ENCODE assay signal across 9 cellular contexts in genomic region chr1:7703321-7704213, GRCh38.
DNase-seq lines count a peak whose midpoint lies in the region; ATAC-seq and TF ChIP-seq lines count a peak whose summit lies in the region.
"Had no signal": no experiment of that assay in that cellular context is flagged by ENCODE, and none has a peak within 500 bp of the region (broad histone marks: within the 10 kb centered on the region; RNA-seq: fewer than 3 reads in every experiment).

No MANE protein-coding gene starts in this region.

- peaks cover 54% of the 10 kb centered on the region for H3K27me3 Mint-ChIP-seq in WTC11 (ENCODE audit: low read depth)
- peaks cover 29 to 40% of the 10 kb centered on the region in 2 donors for H3K27me3 Mint-ChIP-seq in stimulated activated naive B cell treated with anti-CD40 and anti-IgM and Interleukin-4, amounts not matched to agents 10 μg/mL and 1 μg/mL and 100 μg/mL, for 72 hours

- H3K4me3 Mint-ChIP-seq in WTC11, result peak overlapping the region; percentile 70
- peak overlapping the region; percentile 73 to 78 for H3K4me3 Mint-ChIP-seq in stimulated activated naive B cell treated with anti-CD40 and anti-IgM and Interleukin-4, amounts not matched to agents 10 μg/mL and 1 μg/mL and 100 μg/mL, for 72 hours

- peak; percentile 17 to 19 for DNase-seq in activated CD4-positive, alpha-beta T cell treated with anti-CD3 and anti-CD28 coated beads for 4 hours
- no peak for DNase-seq in activated CD4-positive, alpha-beta T cell treated with anti-CD3 and anti-CD28 coated beads for 1 hour
- DNase-seq in WTC11 (ENCODE audit: low spot score) (peak; percentile 78), head of caudate nucleus (peak in 23 of 42 donors; percentile 18 to 58 (median 42)), cerebellar nuclear complex (lab: John Stamatoyannopoulos, UW) (no peak)
- no peak for DNase-seq in stimulated activated naive B cell treated with anti-CD40 and anti-IgM and Interleukin-4, amounts not matched to agents 10 μg/mL and 1 μg/mL and 100 μg/mL, for 72 hours
- DNase-seq: DND-41 had no signal

- peaks cover 11% of the 10 kb centered on the region for H3K36me3 Mint-ChIP-seq in WTC11
- no peaks in the 10 kb centered on the region for H3K36me3 Mint-ChIP-seq in stimulated activated naive B cell treated with anti-CD40 and anti-IgM and Interleukin-4, amounts not matched to agents 10 μg/mL and 1 μg/mL and 100 μg/mL, for 72 hours

- no peak overlapping the region for H3K27ac Mint-ChIP-seq in WTC11
- no peak overlapping the region for H3K27ac Mint-ChIP-seq in stimulated activated naive B cell treated with anti-CD40 and anti-IgM and Interleukin-4, amounts not matched to agents 10 μg/mL and 1 μg/mL and 100 μg/mL, for 72 hours

- POLR2A ChIA-PET in WTC11 (lab: Charles Lee), result interaction anchor here (1.0 to 1.7 kb wide), 3 partner anchors 23 to 49 kb away, joined by 3 to 17 read pairs (median 3); no protein-coding TSS in a partner anchor

- ATAC-seq in WTC11 (peak; percentile 29), GM19467 (IDR thresholded peaks at IDR 0.05; ENCODE audit: unreplicated experiment) (no peak), GM21717 (IDR thresholded peaks at IDR 0.05; ENCODE audit: unreplicated experiment) (no peak)
- ATAC-seq in stimulated activated naive B cell treated with anti-CD40 and anti-IgM and Interleukin-4, amounts not matched to agents 10 μg/mL and 1 μg/mL and 100 μg/mL, for 72 hours (replicated peaks), result peak; percentile 6 to 18

- peaks cover 16% of the 10 kb centered on the region for H3K4me1 Mint-ChIP-seq in WTC11
- H3K4me1 Mint-ChIP-seq in stimulated activated naive B cell treated with anti-CD40 and anti-IgM and Interleukin-4, amounts not matched to agents 10 μg/mL and 1 μg/mL and 100 μg/mL, for 72 hours, result peaks cover 11% of the 10 kb centered on the region in 2 donors

- H3K9me3 Mint-ChIP-seq in WTC11, result peaks cover 12% of the 10 kb centered on the region
- no peaks in the 10 kb centered on the region for H3K9me3 Mint-ChIP-seq in stimulated activated naive B cell treated with anti-CD40 and anti-IgM and Interleukin-4, amounts not matched to agents 10 μg/mL and 1 μg/mL and 100 μg/mL, for 72 hours

- intact Hi-C loops in head of caudate nucleus (cut with DNase I), result no loop called here

- TF ChIP-seq CTCF in WTC11 (IDR thresholded peaks at IDR 0.05), result no peak

- CTCF ChIA-PET in WTC11 (lab: Charles Lee), result interaction anchor here (0.9 to 4.9 kb wide), 11 partner anchors 23 to 272 kb away, joined by 3 to 84 read pairs (median 7); no protein-coding TSS in a partner anchor

TF ChIP-seq in WTC11, 78 proteins besides CTCF, POLR2A, EP300 and RAD21 (continues in another document):
- TF ChIP-seq ZNF512 (CRISPR knock-in tag; IDR thresholded peaks at IDR 0.05; ENCODE audit: borderline replicate concordance) (no peak), TP53 (CRISPR knock-in tag; IDR thresholded peaks at IDR 0.05) (no peak), HMGA2 (CRISPR knock-in tag; IDR thresholded peaks at IDR 0.05) (no peak), ZNF281 (CRISPR knock-in tag; IDR thresholded peaks at IDR 0.05) (no peak), ESRRA (CRISPR knock-in tag; IDR thresholded peaks at IDR 0.05; ENCODE audit: borderline replicate concordance) (no peak), ETV6 (CRISPR knock-in tag; IDR thresholded peaks at IDR 0.05) (no peak), CBFB (CRISPR knock-in tag; IDR thresholded peaks at IDR 0.05; ENCODE audit: low read depth) (no peak), NR3C1 (CRISPR knock-in tag; conservative IDR thresholded peaks at IDR 0.05; ENCODE audit: low read depth) (no peak), MXD4 (CRISPR knock-in tag; IDR thresholded peaks at IDR 0.05; ENCODE audit: borderline replicate concordance) (no peak), ZNF317 (CRISPR knock-in tag; IDR thresholded peaks at IDR 0.05; ENCODE audit: borderline replicate concordance, low read depth) (no peak), FOXJ3 (CRISPR knock-in tag; IDR thresholded peaks at IDR 0.05; ENCODE audit: borderline replicate concordance) (no peak)
- TF ChIP-seq, protein P1, sequence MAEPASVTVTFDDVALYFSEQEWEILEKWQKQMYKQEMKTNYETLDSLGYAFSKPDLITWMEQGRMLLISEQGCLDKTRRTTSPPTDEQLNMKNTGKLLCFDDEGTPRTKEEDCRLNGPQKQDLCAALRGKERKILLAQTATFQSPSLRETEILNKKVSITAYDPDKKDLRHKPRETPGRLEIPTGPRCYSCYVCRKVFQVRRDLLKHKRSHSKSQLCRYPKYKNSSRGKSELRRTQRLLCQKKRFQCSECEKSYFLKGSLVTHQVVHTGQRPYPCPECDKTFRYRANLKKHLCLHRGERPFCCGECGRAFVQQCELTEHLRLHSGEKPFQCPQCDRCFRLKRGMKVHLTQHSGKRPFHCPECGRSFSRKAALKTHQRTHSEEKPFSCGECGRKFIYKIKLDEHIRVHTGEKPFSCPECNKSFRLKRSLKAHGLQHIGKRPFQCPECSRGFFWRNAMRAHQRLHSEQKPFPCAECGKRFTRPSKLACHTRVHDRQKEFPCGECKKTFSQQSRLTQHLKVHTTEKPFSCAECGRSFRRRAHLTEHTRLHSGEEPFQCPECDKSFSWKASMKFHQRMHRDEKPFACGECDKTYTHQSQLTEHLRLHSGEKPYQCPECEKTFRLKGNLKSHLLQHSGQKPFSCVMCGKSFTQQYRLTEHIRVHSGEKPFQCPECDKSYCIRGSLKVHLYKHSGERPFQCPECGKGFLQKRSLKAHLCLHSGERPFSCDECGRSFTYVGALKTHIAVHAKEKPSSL (CRISPR knock-in tag; conservative IDR thresholded peaks at IDR 0.05), result no peak
- TF ChIP-seq, protein P2, sequence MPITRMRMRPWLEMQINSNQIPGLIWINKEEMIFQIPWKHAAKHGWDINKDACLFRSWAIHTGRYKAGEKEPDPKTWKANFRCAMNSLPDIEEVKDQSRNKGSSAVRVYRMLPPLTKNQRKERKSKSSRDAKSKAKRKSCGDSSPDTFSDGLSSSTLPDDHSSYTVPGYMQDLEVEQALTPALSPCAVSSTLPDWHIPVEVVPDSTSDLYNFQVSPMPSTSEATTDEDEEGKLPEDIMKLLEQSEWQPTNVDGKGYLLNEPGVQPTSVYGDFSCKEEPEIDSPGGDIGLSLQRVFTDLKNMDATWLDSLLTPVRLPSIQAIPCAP (CRISPR knock-in tag; IDR thresholded peaks at IDR 0.05), result no peak
- TF ChIP-seq, protein P3, sequence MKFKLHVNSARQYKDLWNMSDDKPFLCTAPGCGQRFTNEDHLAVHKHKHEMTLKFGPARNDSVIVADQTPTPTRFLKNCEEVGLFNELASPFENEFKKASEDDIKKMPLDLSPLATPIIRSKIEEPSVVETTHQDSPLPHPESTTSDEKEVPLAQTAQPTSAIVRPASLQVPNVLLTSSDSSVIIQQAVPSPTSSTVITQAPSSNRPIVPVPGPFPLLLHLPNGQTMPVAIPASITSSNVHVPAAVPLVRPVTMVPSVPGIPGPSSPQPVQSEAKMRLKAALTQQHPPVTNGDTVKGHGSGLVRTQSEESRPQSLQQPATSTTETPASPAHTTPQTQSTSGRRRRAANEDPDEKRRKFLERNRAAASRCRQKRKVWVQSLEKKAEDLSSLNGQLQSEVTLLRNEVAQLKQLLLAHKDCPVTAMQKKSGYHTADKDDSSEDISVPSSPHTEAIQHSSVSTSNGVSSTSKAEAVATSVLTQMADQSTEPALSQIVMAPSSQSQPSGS (CRISPR knock-in tag; IDR thresholded peaks at IDR 0.05; ENCODE audit: borderline replicate concordance, low read depth), result no peak

Comparison
In these comparisons a context has a peak if more than half of its experiments do, and no peak if none do; other contexts are left out.
1. DNase-seq: peak in activated CD4-positive, alpha-beta T cell treated with anti-CD3 and anti-CD28 coated beads for 4 hours (2 of 2), WTC11 (single experiment) and head of caudate nucleus (23 of 42); none in activated CD4-positive, alpha-beta T cell treated with anti-CD3 and anti-CD28 coated beads for 1 hour (single experiment), stimulated activated naive B cell treated with anti-CD40 and anti-IgM and Interleukin-4, amounts not matched to agents 10 μg/mL and 1 μg/mL and 100 μg/mL, for 72 hours (single experiment) and cerebellar nuclear complex (0 of 2).
2. ATAC-seq: peak in WTC11 (single experiment) and stimulated activated naive B cell treated with anti-CD40 and anti-IgM and Interleukin-4, amounts not matched to agents 10 μg/mL and 1 μg/mL and 100 μg/mL, for 72 hours (2 of 2); none in GM19467 (single experiment) and GM21717 (single experiment).